In the genomic region with DNA sequence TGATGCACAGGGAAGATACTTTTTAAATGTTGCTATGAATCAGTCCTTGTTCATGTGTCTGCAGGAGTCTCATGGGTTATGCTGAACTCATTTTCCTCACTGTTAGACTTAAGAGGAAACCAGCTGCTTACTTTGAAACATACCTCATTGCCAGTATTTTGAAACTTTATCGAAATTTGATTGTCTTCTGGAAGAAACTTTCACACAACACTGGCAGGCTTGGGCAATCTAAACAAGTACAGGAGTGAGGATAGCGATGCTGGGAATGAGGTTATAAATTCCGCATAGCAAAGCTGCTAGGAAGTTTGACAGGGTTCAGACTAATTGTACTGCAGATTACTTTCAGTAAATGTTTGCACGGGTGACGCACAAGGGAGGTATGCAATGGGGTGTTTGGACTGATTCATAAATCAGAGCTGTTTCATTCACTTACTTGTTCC, we compare ENCODE assay signal across 11 cellular contexts.
A peak's percentile ranks its signal among the peaks of the same experiment; 100 is the strongest.
DNase-seq lines count a peak whose midpoint lies in the region; ATAC-seq and TF ChIP-seq lines count a peak whose summit lies in the region.
"Had no signal": no experiment of that assay in that cellular context is flagged by ENCODE, and none has a peak within 500 bp of the region (broad histone marks: within the 10 kb centered on the region; RNA-seq: fewer than 3 reads in every experiment).

No MANE protein-coding gene starts in this region.

- CTCF ChIA-PET in CD8-positive, alpha-beta T cell (lab: Charles Lee), result no interaction called here

- intact Hi-C loops in adrenal gland (cut with DNase I) (no loop called here), left cardiac atrium (cut with DNase I) (no loop called here), sigmoid colon (cut with DNase I) (no loop called here)
- intact Hi-C loops in CD8-positive, alpha-beta T cell (cut with DNase I, micrococcal nuclease), result no loop called here

- no peaks in the 10 kb centered on the region for H3K27me3 ChIP-seq in GM23248 (replicated peaks; ENCODE audit: insufficient read depth)
- no peaks in the 10 kb centered on the region for H3K27me3 ChIP-seq in adrenal gland
- H3K27me3 ChIP-seq in sigmoid colon, result no peaks in the 10 kb centered on the region
- no peaks in the 10 kb centered on the region for H3K27me3 ChIP-seq in CD8-positive, alpha-beta T cell (ENCODE audit: insufficient read depth, low read length)

- H3K36me3 ChIP-seq in GM23248 (ENCODE audit: low read depth), result no peaks in the 10 kb centered on the region
- no peaks in the 10 kb centered on the region for H3K36me3 ChIP-seq in adrenal gland (replicated peaks in 1 of 2)
- no peaks in the 10 kb centered on the region for H3K36me3 ChIP-seq in sigmoid colon
- H3K36me3 ChIP-seq in CD8-positive, alpha-beta T cell (ENCODE audit: insufficient read depth, low read length), result no peaks in the 10 kb centered on the region

- H3K27ac ChIP-seq in GM23248 (peak overlapping the region; percentile 76), adrenal gland (peak overlapping the region in 1 of 5 donors; percentile 67), sigmoid colon (peak overlapping the region; percentile 33 to 81 (median 74))
- H3K27ac ChIP-seq in CD8-positive, alpha-beta T cell (ENCODE audit: low read depth, low read length), result no peak overlapping the region

- 0 out of 2 replicates have a peak overlapping the region, but pooled peaks have one; percentile 15 for H2AFZ ChIP-seq in GM23248

- POLR2A ChIA-PET in CD8-positive, alpha-beta T cell (lab: Charles Lee), result no interaction called here

- H3K36me3 Mint-ChIP-seq in CD8-positive, alpha-beta T cell, result no peaks in the 10 kb centered on the region
- H3K36me3 Mint-ChIP-seq in activated T-cell treated with anti-CD3 and anti-CD28 coated beads, Interleukin-2, amount 50 U/mL, for 72 hours (ENCODE audit: insufficient read depth in 2 of 2), result peaks cover 0 to 2% of the 10 kb centered on the region in 2 donors
- H3K36me3 Mint-ChIP-seq: activated naive CD4-positive, alpha-beta T cell treated with anti-CD3 and anti-CD28 coated beads, Interleukin-2, amount 50 U/mL, for 24 hours; memory B cell had no signal

- H3K9ac ChIP-seq in GM23248, result peak overlapping the region; percentile 53

- H3K4me3 ChIP-seq in GM23248 (peak overlapping the region; percentile 35), adrenal gland (no peak overlapping the region), sigmoid colon (no peak overlapping the region)
- H3K4me3 ChIP-seq in CD8-positive, alpha-beta T cell (ENCODE audit: low read depth, low read length), result no peak overlapping the region

- 0 to 1% methylated on average over 5 of the region's 5 CpGs for WGBS in GM23248 (ENCODE audit: low coverage in 1 of 2, low lambda C conversion rate in 2 of 2, missing lambda C conversion rate in 2 of 2), 2 experiments
- 40 to 67% (median 53%) methylated on average over 5 of the region's 5 CpGs for WGBS in adrenal gland, 4 donors
- WGBS in sigmoid colon, 2 donors, result 12 to 49% methylated on average over 5 of the region's 5 CpGs

- no peaks in the 10 kb centered on the region for H4K20me1 ChIP-seq in GM23248 (ENCODE audit: insufficient read depth)

- no peaks in the 10 kb centered on the region for H3K9me2 ChIP-seq in GM23248 (ENCODE audit: insufficient read depth)

- in situ Hi-C loops in GM23248 (cut with MboI), result no loop called here

- H3K4me3 Mint-ChIP-seq in CD8-positive, alpha-beta T cell, result no peak overlapping the region
- no peak overlapping the region for H3K4me3 Mint-ChIP-seq in activated T-cell treated with anti-CD3 and anti-CD28 coated beads, Interleukin-2, amount 50 U/mL, for 72 hours
- H3K4me3 Mint-ChIP-seq: activated naive CD4-positive, alpha-beta T cell treated with anti-CD3 and anti-CD28 coated beads, Interleukin-2, amount 50 U/mL, for 24 hours; memory B cell had no signal

- no peak for TF ChIP-seq CTCF in adrenal gland (IDR thresholded peaks at IDR 0.05)
- TF ChIP-seq CTCF in sigmoid colon (IDR thresholded peaks at IDR 0.05), result no peak
- TF ChIP-seq CTCF in CD8-positive, alpha-beta T cell (IDR thresholded peaks at IDR 0.05), result no peak

- H3K4me1 ChIP-seq in GM23248 (ENCODE audit: insufficient read depth) (peaks cover 46% of the 10 kb centered on the region), adrenal gland (replicated peaks in 1 of 2) (peaks cover 0 to 11% of the 10 kb centered on the region in 2 donors), sigmoid colon (peaks cover 0 to 40% (median 29%) of the 10 kb centered on the region in 4 donors)
- no peaks in the 10 kb centered on the region for H3K4me1 ChIP-seq in CD8-positive, alpha-beta T cell (ENCODE audit: insufficient read depth, low read length)

- no peaks in the 10 kb centered on the region for H3K27me3 Mint-ChIP-seq in CD8-positive, alpha-beta T cell (ENCODE audit: low read depth)
- peaks cover 13% of the 10 kb centered on the region for H3K27me3 Mint-ChIP-seq in activated T-cell treated with anti-CD3 and anti-CD28 coated beads, Interleukin-2, amount 50 U/mL, for 72 hours (ENCODE audit: low read depth)

- peaks cover 31% of the 10 kb centered on the region for H3F3A ChIP-seq in GM23248 (ENCODE audit: insufficient read depth)

- no peaks in the 10 kb centered on the region for H3K79me2 ChIP-seq in GM23248 (ENCODE audit: insufficient read depth)

- peak overlapping the region; percentile 82 for H3K4me2 ChIP-seq in GM23248 (ENCODE audit: unreplicated experiment)

- no peaks in the 10 kb centered on the region for H3K9me3 ChIP-seq in GM23248 (ENCODE audit: low read depth)
- H3K9me3 ChIP-seq in adrenal gland (replicated peaks in 1 of 3), result no peaks in the 10 kb centered on the region
- H3K9me3 ChIP-seq in sigmoid colon, result no peaks in the 10 kb centered on the region
- no peaks in the 10 kb centered on the region for H3K9me3 ChIP-seq in CD8-positive, alpha-beta T cell (ENCODE audit: low read length)

- no peak for TF ChIP-seq POLR2A in adrenal gland (IDR thresholded peaks at IDR 0.05)
- no peak for TF ChIP-seq POLR2A in sigmoid colon (IDR thresholded peaks at IDR 0.05)

- ATAC-seq in left cardiac atrium, result peak; percentile 69 to 97
- no peak for ATAC-seq in CD8-positive, alpha-beta T cell
- ATAC-seq in activated T-cell treated with anti-CD3 and anti-CD28 coated beads, Interleukin-2, amount 50 U/mL, for 72 hours (replicated peaks in 1 of 2), result no peak

- no peak overlapping the region for H3K27ac Mint-ChIP-seq in CD8-positive, alpha-beta T cell
- no peak overlapping the region for H3K27ac Mint-ChIP-seq in activated T-cell treated with anti-CD3 and anti-CD28 coated beads, Interleukin-2, amount 50 U/mL, for 72 hours
- H3K27ac Mint-ChIP-seq: activated naive CD4-positive, alpha-beta T cell treated with anti-CD3 and anti-CD28 coated beads, Interleukin-2, amount 50 U/mL, for 24 hours; memory B cell had no signal

- H3K4me1 Mint-ChIP-seq in CD8-positive, alpha-beta T cell (ENCODE audit: low read depth), result no peaks in the 10 kb centered on the region
- no peaks in the 10 kb centered on the region for H3K4me1 Mint-ChIP-seq in activated T-cell treated with anti-CD3 and anti-CD28 coated beads, Interleukin-2, amount 50 U/mL, for 72 hours (ENCODE audit: low read depth)
- H3K4me1 Mint-ChIP-seq: activated naive CD4-positive, alpha-beta T cell treated with anti-CD3 and anti-CD28 coated beads, Interleukin-2, amount 50 U/mL, for 24 hours; memory B cell had no signal

- H3K9me3 Mint-ChIP-seq in CD8-positive, alpha-beta T cell, result no peaks in the 10 kb centered on the region
- H3K9me3 Mint-ChIP-seq in activated T-cell treated with anti-CD3 and anti-CD28 coated beads, Interleukin-2, amount 50 U/mL, for 72 hours, result no peaks in the 10 kb centered on the region
- H3K9me3 Mint-ChIP-seq: activated naive CD4-positive, alpha-beta T cell treated with anti-CD3 and anti-CD28 coated beads, Interleukin-2, amount 50 U/mL, for 24 hours; memory B cell had no signal

- TF ChIP-seq EP300 in sigmoid colon (IDR thresholded peaks at IDR 0.05), result peak in 3 of 4 donors; percentile 76 to 95 (median 93)

- DNase-seq in GM23248 (peak; percentile 92), adrenal gland (peak in 6 of 7 donors; percentile 35 to 73 (median 58)), left cardiac atrium (peak; percentile 46), sigmoid colon (peak; percentile 84), putamen (ENCODE audit: low spot score) (no peak), SW480 (ENCODE audit: low spot score) (no peak)
- no peak for DNase-seq in CD8-positive, alpha-beta T cell
- DNase-seq in activated T-cell treated with anti-CD3 and anti-CD28 coated beads, Interleukin-2, amount 50 U/mL, for 72 hours, result no peak
- DNase-seq: NCI-H1436 treated with DMSO at 0.1 percent for 48 hours had no signal

Comparison
In these comparisons a context has a peak if more than half of its experiments do, and no peak if none do; other contexts are left out.
1. DNase-seq: peak in GM23248 (single experiment), adrenal gland (6 of 7), left cardiac atrium (single experiment) and sigmoid colon (single experiment); none in CD8-positive, alpha-beta T cell (0 of 7), putamen (single experiment), activated T-cell treated with anti-CD3 and anti-CD28 coated beads, Interleukin-2, amount 50 U/mL, for 72 hours (0 of 2) and SW480 (single experiment).
2. ATAC-seq: peak in left cardiac atrium (2 of 2); none in CD8-positive, alpha-beta T cell (single experiment) and activated T-cell treated with anti-CD3 and anti-CD28 coated beads, Interleukin-2, amount 50 U/mL, for 72 hours (0 of 2).